ENCODE assay signal across 9 cellular contexts in genomic region chr19:6947745-6948144, GRCh38.
DNase-seq lines count a peak whose midpoint lies in the region; ATAC-seq and TF ChIP-seq lines count a peak whose summit lies in the region.
"Had no signal": no experiment of that assay in that cellular context is flagged by ENCODE, and none has a peak within 500 bp of the region (broad histone marks: within the 10 kb centered on the region; RNA-seq: fewer than 3 reads in every experiment).

No MANE protein-coding gene starts in this region.

- no peaks in the 10 kb centered on the region for H3K4me1 Mint-ChIP-seq in mesothelial cell of epicardium

- intact Hi-C loops in lower lobe of right lung (cut with DNase I), result no loop called here

- H3K27me3 Mint-ChIP-seq in mesothelial cell of epicardium (ENCODE audit: low read depth), result no peaks in the 10 kb centered on the region

- in situ Hi-C loops in Caki2 (cut with HindIII; ENCODE audit: low pct_unique_long_range_greater_than_20kb, low sequenced_read_pairs), result no loop called here

- peaks cover 6% of the 10 kb centered on the region for H3K27me3 ChIP-seq in lower lobe of right lung (ENCODE audit: low read depth)

- H3K36me3 Mint-ChIP-seq in mesothelial cell of epicardium, result no peaks in the 10 kb centered on the region

- no peaks in the 10 kb centered on the region for H3K36me3 ChIP-seq in lower lobe of right lung
- H3K36me3 ChIP-seq: heart right ventricle had no signal

- H3K9me3 Mint-ChIP-seq in mesothelial cell of epicardium, result peaks cover 37% of the 10 kb centered on the region

- no peak overlapping the region for H3K4me3 ChIP-seq in lower lobe of right lung
- H3K4me3 ChIP-seq: heart right ventricle had no signal

- no peaks in the 10 kb centered on the region for H3K4me1 ChIP-seq in lower lobe of right lung

- no peak for TF ChIP-seq CTCF in lower lobe of right lung (IDR thresholded peaks at IDR 0.05)
- TF ChIP-seq CTCF in mesothelial cell of epicardium (IDR thresholded peaks at IDR 0.05; ENCODE audit: unreplicated experiment), result no peak

- no peak overlapping the region for H3K27ac Mint-ChIP-seq in mesothelial cell of epicardium

- DNase-seq in Caki2 (ENCODE audit: low read depth) (peak; percentile 41), lower lobe of right lung (no peak), left lobe of liver (ENCODE audit: low spot score) (no peak), mesothelial cell of epicardium (ENCODE audit: low spot score in 2 of 2, unreplicated experiment in 2 of 2) (no peak), NCI-H526 treated with DMSO at 0.1 percent for 48 hours (lab: John Stamatoyannopoulos, UW) (no peak)
- peak; percentile 38 for DNase-seq in activated CD4-positive, CD25-positive, alpha-beta regulatory T cell treated with anti-CD3 and anti-CD28 coated beads, Interleukin-2, amount 50 U/mL, for 72 hours
- DNase-seq: heart right ventricle had no signal

- H3K4me3 Mint-ChIP-seq in mesothelial cell of epicardium, result no peak overlapping the region

- H3K9me3 ChIP-seq in lower lobe of right lung, result no peaks in the 10 kb centered on the region
- H3K9me3 ChIP-seq: heart right ventricle had no signal

- H3K27ac ChIP-seq in lower lobe of right lung, result no peak overlapping the region
- H3K27ac ChIP-seq: heart right ventricle had no signal

- ATAC-seq in HG02970 (IDR thresholded peaks at IDR 0.05; ENCODE audit: low FRiP score, unreplicated experiment) (peak; percentile 62), lower lobe of right lung (peak; percentile 36 to 53), left lobe of liver (no peak), GM18519 (IDR thresholded peaks at IDR 0.05; ENCODE audit: low FRiP score, unreplicated experiment) (no peak)

Comparison
In these comparisons a context has a peak if more than half of its experiments do, and no peak if none do; other contexts are left out.
1. DNase-seq: peak in Caki2 (single experiment) and activated CD4-positive, CD25-positive, alpha-beta regulatory T cell treated with anti-CD3 and anti-CD28 coated beads, Interleukin-2, amount 50 U/mL, for 72 hours (single experiment); none in lower lobe of right lung (single experiment), left lobe of liver (single experiment), mesothelial cell of epicardium (0 of 2) and NCI-H526 treated with DMSO at 0.1 percent for 48 hours (single experiment).
2. ATAC-seq: peak in HG02970 (single experiment) and lower lobe of right lung (2 of 2); none in left lobe of liver (single experiment) and GM18519 (single experiment).